In genomic region chr7:156051884-156052283, GRCh38 we compare ENCODE assay signal across 6 cellular contexts.
"Had no signal": no experiment of that assay in that cellular context is flagged by ENCODE, and none has a peak within 500 bp of the region (broad histone marks: within the 10 kb centered on the region; RNA-seq: fewer than 3 reads in every experiment).

No MANE protein-coding gene starts in this region.

- ATAC-seq: HCT116 had no signal

- DNase-seq: GOT3, H7, KG1 had no signal

- FAIRE-seq: HTR-8/SVneo had no signal

- H3K4me3 ChIP-seq: HAP-1 had no signal

- H3K9me3 ChIP-seq: HAP-1 had no signal

- H3K36me3 ChIP-seq: HAP-1 had no signal

- H3K4me1 ChIP-seq: HAP-1 had no signal
